In the genomic region with DNA sequence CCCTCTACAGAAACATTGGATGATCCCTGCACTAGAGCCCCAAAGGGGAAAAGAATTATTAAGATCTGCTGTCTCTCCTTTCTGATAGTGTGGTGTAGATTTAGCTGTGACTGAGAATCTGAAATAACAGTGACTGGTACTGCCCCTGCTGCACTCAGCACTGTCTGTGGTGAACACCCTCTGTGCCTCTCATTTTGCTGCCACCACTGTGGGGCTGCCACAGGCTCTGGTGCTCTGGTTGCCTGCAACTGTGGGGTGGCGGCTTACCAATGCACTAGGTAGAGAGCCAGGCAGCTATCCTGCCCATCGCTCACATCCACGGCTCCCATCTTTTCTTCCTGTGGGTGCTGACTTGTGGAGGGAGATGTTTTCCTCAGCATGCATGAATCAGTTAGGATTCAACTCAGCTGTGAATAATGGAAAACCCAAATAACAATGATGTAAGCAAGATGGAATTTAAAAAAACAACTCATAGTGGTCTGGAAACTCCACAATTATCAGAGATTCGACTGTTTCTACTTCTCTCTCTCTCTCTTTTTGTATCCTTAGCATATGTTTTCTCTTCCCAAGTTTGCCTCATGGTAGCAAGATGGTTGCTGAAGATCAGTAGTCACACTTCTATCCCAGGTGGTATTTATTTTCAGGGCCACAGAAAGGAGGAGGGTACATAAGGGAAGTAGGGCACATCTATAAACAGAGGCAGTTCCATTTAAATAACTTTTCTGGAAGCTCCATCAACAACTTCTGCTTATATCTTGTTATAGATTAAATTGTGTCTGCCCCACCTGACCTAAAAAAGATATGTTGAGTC, we compare ENCODE assay signal across 23 cellular contexts.
DNase-seq lines count a peak whose midpoint lies in the region; ATAC-seq, FAIRE-seq and TF ChIP-seq lines count a peak whose summit lies in the region.
"Had no signal": no experiment of that assay in that cellular context is flagged by ENCODE, and none has a peak within 500 bp of the region (broad histone marks: within the 10 kb centered on the region; RNA-seq: fewer than 3 reads in every experiment).

No MANE protein-coding gene starts in this region.

- intact Hi-C loops in HepG2 (cut with micrococcal nuclease; ENCODE audit: unreplicated experiment) = loop anchor here (5.0 to 10.0 kb wide), 3 partner anchors 126 to 321 kb away; no protein-coding TSS in a partner anchor
- intact Hi-C loops in right lobe of liver (cut with DNase I) = no loop called here
- intact Hi-C loops in colonic mucosa (cut with DNase I) = no loop called here
- intact Hi-C loops in sciatic nerve (cut with DNase I) = no loop called here

- 58% methylated on average over 4 of the region's 4 CpGs for WGBS in HepG2 (ENCODE audit: low lambda C conversion rate)
- WGBS in right lobe of liver (ENCODE audit: insufficient coverage, low coverage, low lambda C conversion rate, missing lambda C conversion rate) = 73% methylated on average over 4 of the region's 4 CpGs

- TF ChIP-seq POLR2A in HepG2 (IDR thresholded peaks at IDR 0.05; ENCODE audit: insufficient read depth in 1 of 2, low read depth in 2 of 2, low read length in 2 of 2) (no peak), right lobe of liver (IDR thresholded peaks at IDR 0.05) (no peak)

- H2AFZ ChIP-seq in HepG2 (ENCODE audit: low read length) = no peak overlapping the region

- H3K27me3 Mint-ChIP-seq in activated CD8-positive, alpha-beta memory T cell treated with anti-CD3 and anti-CD28 coated beads, Interleukin-2, amount 10 ng/mL, durations not matched to agents 7 days and 5 days = peaks cover 7% of the 10 kb centered on the region

- no peaks in the 10 kb centered on the region for H3K79me2 ChIP-seq in HepG2 (ENCODE audit: insufficient read depth, low read length)

- H3K27me3 ChIP-seq in HepG2 (ENCODE audit: control insufficient read depth in 1 of 2, insufficient read depth in 2 of 2, low read length in 2 of 2) (no peaks in the 10 kb centered on the region), right lobe of liver (no peaks in the 10 kb centered on the region), SJSA1 (replicated peaks) (no peaks in the 10 kb centered on the region), colonic mucosa (no peaks in the 10 kb centered on the region)
- H3K27me3 ChIP-seq: SJCRH30 had no signal

- peak; percentile 5; the same call in 2 of the 3 replicates for ATAC-seq in HepG2
- ATAC-seq in right lobe of liver = no peak
- ATAC-seq in activated CD8-positive, alpha-beta memory T cell treated with anti-CD3 and anti-CD28 coated beads, Interleukin-2, amount 10 ng/mL, durations not matched to agents 7 days and 5 days = no peak
- no peak for ATAC-seq in sciatic nerve
- ATAC-seq: activated T-cell treated with anti-CD3 and anti-CD28 coated beads, Interleukin-2, amount 50 U/mL, for 4 hours; mucosa of descending colon; psoas muscle had no signal

- TF ChIP-seq CTCF in HepG2 (CRISPR knock-in tag; IDR thresholded peaks at IDR 0.05) (no peak), right lobe of liver (IDR thresholded peaks at IDR 0.05) (no peak), colonic mucosa (IDR thresholded peaks at IDR 0.05) (no peak)

- peaks cover 59% of the 10 kb centered on the region for H3K4me1 ChIP-seq in HepG2 (ENCODE audit: insufficient read depth, low read length)
- H3K4me1 ChIP-seq in right lobe of liver = no peaks in the 10 kb centered on the region
- H3K4me1 ChIP-seq in SJSA1 (replicated peaks) = peaks cover 46% of the 10 kb centered on the region
- no peaks in the 10 kb centered on the region for H3K4me1 ChIP-seq in colonic mucosa
- H3K4me1 ChIP-seq: psoas muscle, SJCRH30 had no signal

- no peaks in the 10 kb centered on the region for H3K9me3 Mint-ChIP-seq in activated CD8-positive, alpha-beta memory T cell treated with anti-CD3 and anti-CD28 coated beads, Interleukin-2, amount 10 ng/mL, durations not matched to agents 7 days and 5 days (ENCODE audit: low read depth)
- H3K9me3 Mint-ChIP-seq: activated CD4-positive, alpha-beta memory T cell treated with anti-CD3 and anti-CD28 coated beads for 36 hours; activated naive CD4-positive, alpha-beta T cell treated with anti-CD3 and anti-CD28 coated beads, Interleukin-2, amount 10 ng/mL, durations not matched to agents 7 days and 5 days; activated T-cell treated with anti-CD3 and anti-CD28 coated beads, Interleukin-2, amount 50 U/mL, for 4 hours; neural crest cell had no signal

- TF ChIP-seq EP300 in HepG2 (IDR thresholded peaks at IDR 0.05; ENCODE audit: low read depth in 2 of 2, low read length in 2 of 2) = no peak
- no peak for TF ChIP-seq EP300 in HepG2 (CRISPR knock-in tag; IDR thresholded peaks at IDR 0.05; ENCODE audit: borderline replicate concordance)

- H3K9me3 ChIP-seq in HepG2 (ENCODE audit: low read length) (no peaks in the 10 kb centered on the region), right lobe of liver (no peaks in the 10 kb centered on the region), SJSA1 (replicated peaks) (no peaks in the 10 kb centered on the region; the same call in 1 of the 2 replicates), colonic mucosa (no peaks in the 10 kb centered on the region)
- H3K9me3 ChIP-seq: left ventricle myocardium inferior, mucosa of descending colon, psoas muscle, SJCRH30 had no signal

- H3K36me3 Mint-ChIP-seq in activated CD8-positive, alpha-beta memory T cell treated with anti-CD3 and anti-CD28 coated beads, Interleukin-2, amount 10 ng/mL, durations not matched to agents 7 days and 5 days = no peaks in the 10 kb centered on the region
- H3K36me3 Mint-ChIP-seq: activated CD4-positive, alpha-beta memory T cell treated with anti-CD3 and anti-CD28 coated beads for 36 hours; activated naive CD4-positive, alpha-beta T cell treated with anti-CD3 and anti-CD28 coated beads, Interleukin-2, amount 10 ng/mL, durations not matched to agents 7 days and 5 days had no signal

- no peaks in the 10 kb centered on the region for H3K4me1 Mint-ChIP-seq in activated CD8-positive, alpha-beta memory T cell treated with anti-CD3 and anti-CD28 coated beads, Interleukin-2, amount 10 ng/mL, durations not matched to agents 7 days and 5 days
- H3K4me1 Mint-ChIP-seq: activated naive CD4-positive, alpha-beta T cell treated with anti-CD3 and anti-CD28 coated beads, Interleukin-2, amount 10 ng/mL, durations not matched to agents 7 days and 5 days had no signal

- no peak for DNase-seq in HepG2 (ENCODE audit: low spot score)
- no peak for DNase-seq in right lobe of liver
- peak in 1 of 2 experiments; percentile 90 for DNase-seq in SJSA1 (ENCODE audit: low read depth in 1 of 2, low spot score in 2 of 2)
- DNase-seq in fibroblast of peridontal ligament (ENCODE audit: extremely low read depth) = peak; percentile 67
- DNase-seq in urothelium cell line (ENCODE audit: low spot score) = peak; percentile 50
- no peak for DNase-seq in activated CD8-positive, alpha-beta memory T cell treated with anti-CD3 and anti-CD28 coated beads, Interleukin-2, amount 10 ng/mL, durations not matched to agents 7 days and 5 days
- no peak for DNase-seq in colonic mucosa
- no peak for DNase-seq in sciatic nerve (ENCODE audit: low spot score)
- DNase-seq: activated CD4-positive, alpha-beta memory T cell treated with anti-CD3 and anti-CD28 coated beads for 36 hours; activated naive CD4-positive, alpha-beta T cell treated with anti-CD3 and anti-CD28 coated beads, Interleukin-2, amount 10 ng/mL, durations not matched to agents 7 days and 5 days; activated T-cell treated with anti-CD3 and anti-CD28 coated beads, Interleukin-2, amount 50 U/mL, for 4 hours; DMS 273 treated with DMSO at 0.1 percent for 48 hours; left ventricle myocardium inferior; mucosa of descending colon; NCI-H1436; NCI-H2171 treated with DMSO at 0.1 percent for 48 hours; psoas muscle; SJCRH30; stimulated activated CD4-positive, alpha-beta T cell treated with anti-CD3 and anti-CD28 coated beads, Interleukin-4, amount 100 ng/mL, for 4 hours; T-helper 2 cell had no signal

- no TSS peak for BruUV-seq in HepG2 (replicated peaks; lab: Mats Ljungman, UMichigan)

- H3K27ac ChIP-seq in HepG2 (ENCODE audit: extremely low read length, insufficient read depth, low read length) = peak overlapping the region; percentile 70
- H3K27ac ChIP-seq in right lobe of liver = no peak overlapping the region
- H3K27ac ChIP-seq in SJSA1 = peak overlapping the region; percentile 86
- H3K27ac ChIP-seq in colonic mucosa = no peak overlapping the region
- H3K27ac ChIP-seq: 22Rv1, epithelial cell of prostate, left ventricle myocardium inferior, psoas muscle, SJCRH30 had no signal

- H3K27ac Mint-ChIP-seq in activated CD8-positive, alpha-beta memory T cell treated with anti-CD3 and anti-CD28 coated beads, Interleukin-2, amount 10 ng/mL, durations not matched to agents 7 days and 5 days = no peak overlapping the region
- H3K27ac Mint-ChIP-seq: activated CD4-positive, alpha-beta memory T cell treated with anti-CD3 and anti-CD28 coated beads for 36 hours; activated naive CD4-positive, alpha-beta T cell treated with anti-CD3 and anti-CD28 coated beads, Interleukin-2, amount 10 ng/mL, durations not matched to agents 7 days and 5 days had no signal

- H3K9ac ChIP-seq in HepG2 (ENCODE audit: insufficient read depth, low read depth, low read length) (peak overlapping the region; percentile 50), colonic mucosa (ENCODE audit: low read depth in 2 of 2, low read length in 2 of 2) (no peak overlapping the region)

- CTCF ChIA-PET in HepG2 (lab: Yijun Ruan, JAX; ENCODE audit: low intra/inter-chr PET ratio, low total read pairs) = no interaction called here
- CTCF ChIA-PET in activated CD8-positive, alpha-beta memory T cell treated with anti-CD3 and anti-CD28 coated beads, Interleukin-2, amount 10 ng/mL, durations not matched to agents 7 days and 5 days (lab: Charles Lee) = no interaction called here

- H4K20me1 ChIP-seq in HepG2 (ENCODE audit: insufficient read depth, low read length) = no peaks in the 10 kb centered on the region

- H3K36me3 ChIP-seq in HepG2 (replicated peaks in 1 of 2; ENCODE audit: control insufficient read depth in 1 of 2, insufficient read depth in 2 of 2, low read length in 2 of 2) = no peaks in the 10 kb centered on the region
- no peaks in the 10 kb centered on the region for H3K36me3 ChIP-seq in right lobe of liver
- no peaks in the 10 kb centered on the region for H3K36me3 ChIP-seq in SJSA1
- no peaks in the 10 kb centered on the region for H3K36me3 ChIP-seq in colonic mucosa
- H3K36me3 ChIP-seq: left ventricle myocardium inferior, SJCRH30 had no signal

- POLR2A ChIA-PET in HepG2 (lab: Yijun Ruan, JAX) = no interaction called here

- H3K4me2 ChIP-seq in HepG2 (ENCODE audit: low read depth, low read length) = peak overlapping the region; percentile 83

- in situ Hi-C loops in HepG2 (cut with HindIII; ENCODE audit: extremely low pct_ligation_motif_present, low pct_unique_long_range_greater_than_20kb) = no loop called here

- FAIRE-seq in HepG2 (lab: Jason Lieb, UNC) (no peak), urothelium cell line (lab: Jason Lieb, UNC) (peak; percentile 20)

- no peak overlapping the region for H3K4me3 Mint-ChIP-seq in activated CD8-positive, alpha-beta memory T cell treated with anti-CD3 and anti-CD28 coated beads, Interleukin-2, amount 10 ng/mL, durations not matched to agents 7 days and 5 days
- H3K4me3 Mint-ChIP-seq: activated CD4-positive, alpha-beta memory T cell treated with anti-CD3 and anti-CD28 coated beads for 36 hours; activated naive CD4-positive, alpha-beta T cell treated with anti-CD3 and anti-CD28 coated beads, Interleukin-2, amount 10 ng/mL, durations not matched to agents 7 days and 5 days; activated T-cell treated with anti-CD3 and anti-CD28 coated beads, Interleukin-2, amount 50 U/mL, for 4 hours had no signal

- peak overlapping the region in 2 of 3 experiments; percentile 7 to 59; a peak in 3 of 6 replicates for H3K4me3 ChIP-seq in HepG2 (replicated peaks in 1 of 3; ENCODE audit: insufficient read depth in 1 of 3, low read depth in 2 of 3, low read length in 3 of 3)
- no peak overlapping the region for H3K4me3 ChIP-seq in right lobe of liver
- no peak overlapping the region for H3K4me3 ChIP-seq in SJSA1
- no peak overlapping the region for H3K4me3 ChIP-seq in colonic mucosa
- H3K4me3 ChIP-seq: left ventricle myocardium inferior, mucosa of descending colon, psoas muscle, SJCRH30 had no signal

- no peak for TF ChIP-seq RAD21 in HepG2 (CRISPR knock-in tag; IDR thresholded peaks at IDR 0.05)

Comparison
In these comparisons a context has a peak if more than half of its experiments do, and no peak if none do; other contexts are left out.
1. H3K27ac ChIP-seq: peak in HepG2 (single experiment) and SJSA1 (single experiment); none in right lobe of liver (0 of 3) and colonic mucosa (single experiment).
2. H3K4me3 ChIP-seq: peak in HepG2 (2 of 3); none in right lobe of liver (0 of 3), SJSA1 (single experiment) and colonic mucosa (single experiment).
3. DNase-seq: peak in fibroblast of peridontal ligament (single experiment) and urothelium cell line (single experiment); none in HepG2 (single experiment), right lobe of liver (0 of 3), activated CD8-positive, alpha-beta memory T cell treated with anti-CD3 and anti-CD28 coated beads, Interleukin-2, amount 10 ng/mL, durations not matched to agents 7 days and 5 days (single experiment), colonic mucosa (single experiment) and sciatic nerve (single experiment).